In the genomic region with DNA sequence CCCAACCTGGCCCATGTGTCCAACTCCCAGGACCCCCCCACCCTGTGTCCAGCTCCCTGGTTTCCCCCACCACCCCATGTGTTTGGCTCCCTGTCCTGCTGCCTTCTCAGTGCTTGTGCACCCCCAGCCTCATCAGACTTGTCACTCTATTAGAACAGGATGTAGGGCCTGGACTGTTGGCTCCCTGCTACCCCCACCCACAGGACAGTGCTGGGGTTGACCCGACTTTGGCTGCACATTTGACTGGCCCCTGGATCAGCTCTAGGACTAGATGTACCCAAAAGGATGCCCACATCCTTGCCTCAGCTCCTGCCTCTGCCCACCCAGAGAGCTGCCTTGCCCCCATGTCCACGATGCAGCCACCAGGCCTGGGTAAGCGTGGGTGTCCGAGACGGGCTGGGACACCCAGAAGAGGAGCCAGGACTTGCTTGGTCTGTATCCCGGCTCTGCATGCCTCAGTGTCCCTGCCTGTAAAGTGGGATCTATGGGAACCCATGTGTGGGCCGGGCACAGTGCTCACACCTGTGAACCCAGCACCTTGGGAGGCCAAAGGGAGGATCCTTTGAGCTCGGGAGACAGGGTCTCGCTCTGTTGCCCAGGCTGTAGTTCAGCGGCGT, we compare ENCODE assay signal across 11 cellular contexts. TPM values are rescaled to one million over a fixed set of nuclear protein-coding genes. Genes with fewer than 3 reads are reported as not detected.
A peak's percentile ranks its signal among the peaks of the same experiment; 100 is the strongest.
DNase-seq lines count a peak whose midpoint lies in the region; ATAC-seq and TF ChIP-seq lines count a peak whose summit lies in the region.
"Had no signal": no experiment of that assay in that cellular context is flagged by ENCODE, and none has a peak within 500 bp of the region (broad histone marks: within the 10 kb centered on the region; RNA-seq: fewer than 3 reads in every experiment).

No MANE protein-coding gene starts in this region.

- H3K27ac Mint-ChIP-seq in GM23338 (no peak overlapping the region), neural progenitor cell (no peak overlapping the region)
- no peak overlapping the region for H3K27ac Mint-ChIP-seq in activated naive CD8-positive, alpha-beta T cell treated with anti-CD3 and anti-CD28 coated beads for 36 hours

- H3K4me1 ChIP-seq in SK-N-SH (ENCODE audit: control insufficient read depth in 1 of 2, insufficient read depth in 2 of 2, low read depth in 1 of 2, low read length in 1 of 2) (peaks cover 34 to 43% of the 10 kb centered on the region in 2 experiments), GM23338 (ENCODE audit: insufficient read depth) (no peaks in the 10 kb centered on the region), neural progenitor cell (no peaks in the 10 kb centered on the region)

- DNase-seq in SK-N-SH (peak; percentile 53), GM23338 (ENCODE audit: low spot score) (no peak), neural progenitor cell (ENCODE audit: low spot score) (no peak), NCI-H187 (lab: John Stamatoyannopoulos, UW) (no peak)
- no peak for DNase-seq in activated naive CD8-positive, alpha-beta T cell treated with anti-CD3 and anti-CD28 coated beads for 36 hours
- no peak for DNase-seq in stimulated activated CD4-positive, alpha-beta T cell treated with anti-CD3 and anti-CD28 coated beads, Interleukin-15, amount 100 ng/mL, for 24 hours
- DNase-seq: NCI-H2107 had no signal

- peaks cover 29% of the 10 kb centered on the region for H3K27me3 Mint-ChIP-seq in GM23338 (ENCODE audit: insufficient read depth, low read depth, poor library complexity)
- H3K27me3 Mint-ChIP-seq in activated naive CD8-positive, alpha-beta T cell treated with anti-CD3 and anti-CD28 coated beads for 36 hours, result no peaks in the 10 kb centered on the region
- H3K27me3 Mint-ChIP-seq in neural progenitor cell (ENCODE audit: insufficient read depth, low read depth), result peaks cover 4% of the 10 kb centered on the region

- H3K4me3 Mint-ChIP-seq in GM23338 (peak overlapping the region; percentile 41; the same call in 1 of the 3 replicates), neural progenitor cell (peak overlapping the region; percentile 78)
- H3K4me3 Mint-ChIP-seq in activated naive CD8-positive, alpha-beta T cell treated with anti-CD3 and anti-CD28 coated beads for 36 hours, result peak overlapping the region; percentile 51

- H3K27me3 ChIP-seq in SK-N-SH (ENCODE audit: insufficient read depth) (no peaks in the 10 kb centered on the region), GM23338 (ENCODE audit: insufficient read depth) (peaks cover 31% of the 10 kb centered on the region), neural progenitor cell (peaks cover 21% of the 10 kb centered on the region)
- H3K27me3 ChIP-seq: right atrium auricular region had no signal

- H3K4me3 ChIP-seq in SK-N-SH (ENCODE audit: low read depth in 2 of 2, low read length in 1 of 2), result no peak overlapping the region
- H3K4me3 ChIP-seq in GM23338, result no peak overlapping the region
- H3K4me3 ChIP-seq in neural progenitor cell, result no peak overlapping the region

- H3K9me3 Mint-ChIP-seq in GM23338 (peaks cover 4% of the 10 kb centered on the region; the same call in 1 of the 3 replicates), neural progenitor cell (no peaks in the 10 kb centered on the region)
- no peaks in the 10 kb centered on the region for H3K9me3 Mint-ChIP-seq in activated naive CD8-positive, alpha-beta T cell treated with anti-CD3 and anti-CD28 coated beads for 36 hours

- ATAC-seq in SK-N-SH treated with all-trans-retinoic acid at 6 μM for 48 hours (no peak), GM23338 (no peak), HG03457 (IDR thresholded peaks at IDR 0.05; ENCODE audit: unreplicated experiment) (no peak)

- TF ChIP-seq CTCF in SK-N-SH (IDR thresholded peaks at IDR 0.05) (no peak), GM23338 (conservative IDR thresholded peaks at IDR 0.05; ENCODE audit: low read depth in 2 of 2) (no peak), neural progenitor cell (IDR thresholded peaks at IDR 0.05) (no peak)

- peaks cover 0 to 8% of the 10 kb centered on the region in 2 experiments for H3K36me3 ChIP-seq in SK-N-SH (replicated peaks in 1 of 2; ENCODE audit: control insufficient read depth in 1 of 2, insufficient read depth in 2 of 2, low read length in 1 of 2)
- no peaks in the 10 kb centered on the region for H3K36me3 ChIP-seq in GM23338 (ENCODE audit: insufficient read depth)
- H3K36me3 ChIP-seq in neural progenitor cell, result no peaks in the 10 kb centered on the region
- H3K36me3 ChIP-seq: right atrium auricular region, thoracic aorta had no signal

- peaks cover 29% of the 10 kb centered on the region for H3F3A ChIP-seq in SK-N-SH (replicated peaks; ENCODE audit: insufficient read depth)
- H3F3A ChIP-seq in GM23338 (replicated peaks; ENCODE audit: low read depth), result no peaks in the 10 kb centered on the region
- H3F3A ChIP-seq in neural progenitor cell (ENCODE audit: low read depth), result peaks cover 13% of the 10 kb centered on the region

- no peaks in the 10 kb centered on the region for H3K4me1 Mint-ChIP-seq in GM23338
- H3K4me1 Mint-ChIP-seq in activated naive CD8-positive, alpha-beta T cell treated with anti-CD3 and anti-CD28 coated beads for 36 hours, result peaks cover 31% of the 10 kb centered on the region
- H3K4me1 Mint-ChIP-seq in neural progenitor cell, result peaks cover 18% of the 10 kb centered on the region

- H3K4me2 ChIP-seq in SK-N-SH (0 out of 2 replicates have a peak overlapping the region, but pooled peaks have one; percentile 11), GM23338 (no peak overlapping the region), neural progenitor cell (no peak overlapping the region)

- CTCF ChIA-PET in SK-N-SH (lab: Yijun Ruan, JAX), result interaction anchor here (1.7 to 3.1 kb wide), 5 partner anchors 8 to 184 kb away, joined by 3 to 15 read pairs (median 9); a partner anchor contains a TSS

- no peak overlapping the region for H2AFZ ChIP-seq in SK-N-SH (ENCODE audit: low read depth)
- no peak overlapping the region for H2AFZ ChIP-seq in GM23338
- H2AFZ ChIP-seq in neural progenitor cell (replicated peaks), result no peak overlapping the region

- no peak overlapping the region for H3K27ac ChIP-seq in SK-N-SH (ENCODE audit: low read depth in 2 of 2, low read length in 1 of 2)
- no peak overlapping the region for H3K27ac ChIP-seq in GM23338 (ENCODE audit: low read depth)
- H3K27ac ChIP-seq in neural progenitor cell, result no peak overlapping the region
- H3K27ac ChIP-seq: thoracic aorta had no signal

- POLR2A ChIA-PET in SK-N-SH (lab: Yijun Ruan, JAX), result no interaction called here

- no peak for TF ChIP-seq EP300 in SK-N-SH (IDR thresholded peaks at IDR 0.05; ENCODE audit: borderline replicate concordance in 1 of 2, low read depth in 1 of 2, low read length in 1 of 2)

- no peak overlapping the region for H3K9ac ChIP-seq in SK-N-SH
- no peak overlapping the region for H3K9ac ChIP-seq in neural progenitor cell

- H3K36me3 Mint-ChIP-seq in GM23338 (ENCODE audit: low read depth) (no peaks in the 10 kb centered on the region), neural progenitor cell (peaks cover 2% of the 10 kb centered on the region)
- H3K36me3 Mint-ChIP-seq in activated naive CD8-positive, alpha-beta T cell treated with anti-CD3 and anti-CD28 coated beads for 36 hours, result peaks cover 3% of the 10 kb centered on the region

- H4K20me1 ChIP-seq in SK-N-SH (ENCODE audit: insufficient read depth), result no peaks in the 10 kb centered on the region
- no peaks in the 10 kb centered on the region; the same call in 1 of the 2 replicates for H4K20me1 ChIP-seq in GM23338 (replicated peaks; ENCODE audit: insufficient read depth)
- no peaks in the 10 kb centered on the region for H4K20me1 ChIP-seq in neural progenitor cell (ENCODE audit: low read depth)

- H3K79me2 ChIP-seq in SK-N-SH (ENCODE audit: insufficient read depth) (peaks cover 40% of the 10 kb centered on the region), GM23338 (replicated peaks; ENCODE audit: insufficient read depth) (no peaks in the 10 kb centered on the region), neural progenitor cell (ENCODE audit: low read depth) (peaks cover 11% of the 10 kb centered on the region)

- TF ChIP-seq RAD21 in SK-N-SH (IDR thresholded peaks at IDR 0.05; ENCODE audit: low read length), result no peak

- H3K9me2 ChIP-seq in SK-N-SH (no peaks in the 10 kb centered on the region), GM23338 (ENCODE audit: insufficient read depth) (no peaks in the 10 kb centered on the region)

- no peaks in the 10 kb centered on the region for H3K9me3 ChIP-seq in SK-N-SH
- no peaks in the 10 kb centered on the region for H3K9me3 ChIP-seq in neural progenitor cell (ENCODE audit: low read depth)
- H3K9me3 ChIP-seq: right atrium auricular region, thoracic aorta had no signal

- 87% methylated on average over 11 of the region's 11 CpGs for WGBS in SK-N-SH (ENCODE audit: low lambda C conversion rate)

TF ChIP-seq in SK-N-SH, 30 proteins besides CTCF, POLR2A, EP300 and RAD21 (continues in another document):
- no peak for TF ChIP-seq SIN3A (IDR thresholded peaks at IDR 0.05; ENCODE audit: borderline replicate concordance, low read depth, low read length)

TF ChIP-seq in SK-N-SH treated with all-trans-retinoic acid at 6 μM for 48 hours, 23 proteins besides CTCF, POLR2A, EP300 and RAD21 (continues in another document):
- TF ChIP-seq OSR1 (CRISPR knock-in tag; IDR thresholded peaks at IDR 0.05), result no peak

RNA-seq across cellular contexts. Expression of a gene that starts 1.5 kb away (rescaled TPM):
- 68.6 and 82.9 TPM in 2 replicates for polyA plus RNA-seq in SK-N-SH (2012; rRNA removed)
- polyA plus RNA-seq in SK-N-SH (2012; cell fraction: cytosol; rRNA removed), result 11.2 and 17.5 TPM in 2 replicates
- polyA plus RNA-seq in SK-N-SH (2012; cell fraction: nucleus; rRNA removed), result 417 and 423 TPM in 2 replicates
- total RNA-seq in GM23338 (2014; rRNA removed; shearing (Covaris generic)), result 6.7 and 16.3 TPM in 2 replicates
- 6.4 and 7.0 TPM in 2 replicates for polyA plus RNA-seq in GM23338 (2016; fragmentation: Nextera tagmentation; extraction: Ambion mirVana)
- 10 to 100 TPM; 59.5 to 65.1 TPM for total RNA-seq in activated naive CD8-positive, alpha-beta T cell treated with anti-CD3 and anti-CD28 coated beads for 36 hours
- 15.0 and 29.8 TPM in 2 replicates for total RNA-seq in neural progenitor cell (ENCODE audit: low replicate concordance)

RNA-seq across cellular contexts. Expression of a gene that starts 14.7 kb away (rescaled TPM):
- polyA plus RNA-seq in SK-N-SH (2012; rRNA removed) (68.8 and 70.7 TPM in 2 replicates), GM23338 (2016; fragmentation: Nextera tagmentation; extraction: Ambion mirVana) (2.9 and 3.5 TPM in 2 replicates)
- polyA plus RNA-seq in SK-N-SH (2012; cell fraction: cytosol; rRNA removed), result 25.2 and 42.6 TPM in 2 replicates
- polyA plus RNA-seq in SK-N-SH (2012; cell fraction: nucleus; rRNA removed), result 38.5 and 58.7 TPM in 2 replicates
- 10.6 and 14.4 TPM in 2 replicates for total RNA-seq in GM23338 (2014; rRNA removed; shearing (Covaris generic))
- total RNA-seq in activated naive CD8-positive, alpha-beta T cell treated with anti-CD3 and anti-CD28 coated beads for 36 hours, result 10 to 100 TPM; 75.8 to 79.3 TPM
- 21.0 and 82.9 TPM in 2 replicates for total RNA-seq in neural progenitor cell (ENCODE audit: low replicate concordance)

RNA-seq across cellular contexts. Expression of a gene that starts 59.4 kb away (rescaled TPM):
- polyA plus RNA-seq in SK-N-SH (2012; rRNA removed), result 133 and 216 TPM in 2 replicates
- polyA plus RNA-seq in SK-N-SH (2012; cell fraction: cytosol; rRNA removed), result 121 and 170 TPM in 2 replicates
- polyA plus RNA-seq in SK-N-SH (2012; cell fraction: nucleus; rRNA removed), result 670 and 707 TPM in 2 replicates
- total RNA-seq in GM23338 (2014; rRNA removed; shearing (Covaris generic)), result 48.4 and 66.4 TPM in 2 replicates
- polyA plus RNA-seq in GM23338 (2016; fragmentation: Nextera tagmentation; extraction: Ambion mirVana), result 43.5 and 55.3 TPM in 2 replicates
- 100 to 1,000 TPM; 110 to 115 TPM for total RNA-seq in activated naive CD8-positive, alpha-beta T cell treated with anti-CD3 and anti-CD28 coated beads for 36 hours
- 41.5 and 60.7 TPM in 2 replicates for total RNA-seq in neural progenitor cell (ENCODE audit: low replicate concordance)
